In genomic region chr16:83960521-83961249, GRCh38 we compare ENCODE assay signal across 22 cellular contexts. TPM values are rescaled to one million over a fixed set of nuclear protein-coding genes. Genes with fewer than 3 reads are reported as not detected.
DNase-seq lines count a peak whose midpoint lies in the region; ATAC-seq, FAIRE-seq and TF ChIP-seq lines count a peak whose summit lies in the region.
"Had no signal": no experiment of that assay in that cellular context is flagged by ENCODE, and none has a peak within 500 bp of the region (broad histone marks: within the 10 kb centered on the region; RNA-seq: fewer than 3 reads in every experiment).

No MANE protein-coding gene starts in this region.

- ATAC-seq in right cardiac atrium (no peak), HepG2 (no peak), GM18909 (IDR thresholded peaks at IDR 0.05; ENCODE audit: poor library complexity, unreplicated experiment) (no peak), HG02763 (IDR thresholded peaks at IDR 0.05; ENCODE audit: unreplicated experiment) (no peak)

- in situ Hi-C loops in HepG2 (cut with HindIII; ENCODE audit: extremely low pct_ligation_motif_present, low pct_unique_long_range_greater_than_20kb): loop anchor here (25.0 kb wide), 1 partner anchor 227 kb away; the partner anchor contains the start of genes ADAD2 and TAF1C

- H3K79me1 ChIP-seq in neuronal stem cell (ENCODE audit: low read depth, low read length): no peaks in the 10 kb centered on the region

- TF ChIP-seq POLR2A in HepG2 (IDR thresholded peaks at IDR 0.05; ENCODE audit: insufficient read depth in 1 of 2, low read depth in 2 of 2, low read length in 2 of 2): no peak

- H3K4me3 ChIP-seq in right cardiac atrium (ENCODE audit: low read length): no peak overlapping the region
- H3K4me3 ChIP-seq in HepG2 (replicated peaks in 1 of 3; ENCODE audit: insufficient read depth in 1 of 3, low read depth in 2 of 3, low read length in 3 of 3): no peak overlapping the region
- no peak overlapping the region for H3K4me3 ChIP-seq in neuronal stem cell (ENCODE audit: low read length in 2 of 2)
- H3K4me3 ChIP-seq: GM23248 had no signal

- H2AFZ ChIP-seq in HepG2 (ENCODE audit: low read length) (no peak overlapping the region), neuronal stem cell (ENCODE audit: low read length) (no peak overlapping the region)
- H2AFZ ChIP-seq: GM23248 had no signal

- no peak overlapping the region for H3K18ac ChIP-seq in neuronal stem cell (ENCODE audit: low read length)

- intact Hi-C loops in right cardiac atrium (cut with DNase I) (no loop called here), cardiac septum (cut with DNase I) (loop anchor here (10.0 kb wide), 1 partner anchor 524 kb away; no protein-coding TSS in a partner anchor), HepG2 (cut with micrococcal nuclease; ENCODE audit: unreplicated experiment) (no loop called here)

- no peak overlapping the region for H4K91ac ChIP-seq in neuronal stem cell (ENCODE audit: low read depth, low read length, poor library complexity)

- no peak overlapping the region for H3K4ac ChIP-seq in neuronal stem cell (ENCODE audit: low read length)

- peaks cover 18% of the 10 kb centered on the region; the same call in 1 of the 2 replicates for H4K20me1 ChIP-seq in HepG2 (ENCODE audit: insufficient read depth, low read length)

- TF ChIP-seq RAD21 in HepG2 (CRISPR knock-in tag; IDR thresholded peaks at IDR 0.05): no peak

- POLR2A ChIA-PET in HepG2 (lab: Yijun Ruan, JAX): no interaction called here

- H3K9me3 ChIP-seq in right cardiac atrium (ENCODE audit: control insufficient read depth, low read length) (no peaks in the 10 kb centered on the region), HepG2 (ENCODE audit: low read length) (no peaks in the 10 kb centered on the region), neuronal stem cell (replicated peaks in 1 of 2; ENCODE audit: control insufficient read depth in 2 of 2, insufficient read depth in 1 of 2, low read depth in 1 of 2, low read length in 2 of 2) (no peaks in the 10 kb centered on the region)

- H3K36me3 ChIP-seq in HepG2 (replicated peaks in 1 of 2; ENCODE audit: control insufficient read depth in 1 of 2, insufficient read depth in 2 of 2, low read length in 2 of 2): peaks cover 55 to 90% of the 10 kb centered on the region in 2 experiments
- no peaks in the 10 kb centered on the region for H3K36me3 ChIP-seq in neuronal stem cell (replicated peaks in 1 of 2; ENCODE audit: control insufficient read depth in 2 of 2, insufficient read depth in 2 of 2, low read length in 2 of 2)

- 88% methylated on average over 29 of the region's 29 CpGs for WGBS in right cardiac atrium
- WGBS in HepG2 (ENCODE audit: low lambda C conversion rate): 96% methylated on average over 29 of the region's 29 CpGs
- no CpG with 5 or more reads among the region's 29 CpGs for WGBS in neuronal stem cell (ENCODE audit: extremely low coverage in 2 of 2, insufficient read length in 2 of 2, insufficient replicate concordance in 1 of 2), 2 donors

- TF ChIP-seq CTCF in HepG2 (CRISPR knock-in tag; IDR thresholded peaks at IDR 0.05): no peak

- no peak overlapping the region for H2BK15ac ChIP-seq in neuronal stem cell (ENCODE audit: low read length)

- H3K4me2 ChIP-seq in HepG2 (ENCODE audit: low read depth, low read length) (no peak overlapping the region), neuronal stem cell (ENCODE audit: insufficient read depth, low read length, poor library complexity, severe bottlenecking) (no peak overlapping the region)

- TF ChIP-seq EP300 in HepG2 (IDR thresholded peaks at IDR 0.05; ENCODE audit: low read depth in 2 of 2, low read length in 2 of 2): no peak
- TF ChIP-seq EP300 in HepG2 (CRISPR knock-in tag; IDR thresholded peaks at IDR 0.05; ENCODE audit: borderline replicate concordance): no peak

- H3K27ac ChIP-seq in right cardiac atrium (ENCODE audit: low read length): no peak overlapping the region
- H3K27ac ChIP-seq in HepG2 (ENCODE audit: extremely low read length, insufficient read depth, low read length): no peak overlapping the region
- H3K27ac ChIP-seq in neuronal stem cell (replicated peaks; ENCODE audit: low read length): no peak overlapping the region
- H3K27ac ChIP-seq: GM23248 had no signal

- H3K23ac ChIP-seq in neuronal stem cell (ENCODE audit: low read depth, low read length, poor library complexity): no peak overlapping the region

- H3K4me1 ChIP-seq in right cardiac atrium (ENCODE audit: control insufficient read depth, insufficient read depth, low read length): no peaks in the 10 kb centered on the region
- H3K4me1 ChIP-seq in HepG2 (ENCODE audit: insufficient read depth, low read length): peaks cover 14% of the 10 kb centered on the region; the same call in 1 of the 2 replicates
- H3K4me1 ChIP-seq in neuronal stem cell (ENCODE audit: control insufficient read depth in 2 of 2, insufficient read depth in 1 of 2, low read depth in 1 of 2, low read length in 2 of 2): no peaks in the 10 kb centered on the region

- no peak overlapping the region for H3K14ac ChIP-seq in neuronal stem cell (ENCODE audit: low read length)

- H2BK5ac ChIP-seq in neuronal stem cell (ENCODE audit: low read length): no peak overlapping the region

- H2AK5ac ChIP-seq in neuronal stem cell (ENCODE audit: low read depth, low read length): no peak overlapping the region

- BruUV-seq in HepG2 (replicated peaks; lab: Mats Ljungman, UMichigan): no TSS peak

- H2BK120ac ChIP-seq in neuronal stem cell (ENCODE audit: low read depth, low read length): no peak overlapping the region

- no peak overlapping the region for H3K9ac ChIP-seq in HepG2 (ENCODE audit: insufficient read depth, low read depth, low read length)
- no peak overlapping the region for H3K9ac ChIP-seq in neuronal stem cell (ENCODE audit: low read depth, low read length, poor library complexity)
- H3K9ac ChIP-seq: GM23248 had no signal

- H2BK12ac ChIP-seq in neuronal stem cell (ENCODE audit: low read length): peak overlapping the region; percentile 49

- H4K8ac ChIP-seq in neuronal stem cell (ENCODE audit: low read depth, low read length): no peak overlapping the region

- H3K27me3 ChIP-seq in right cardiac atrium (ENCODE audit: control insufficient read depth, insufficient read depth) (no peaks in the 10 kb centered on the region), HepG2 (ENCODE audit: control insufficient read depth in 1 of 2, insufficient read depth in 2 of 2, low read length in 2 of 2) (no peaks in the 10 kb centered on the region), neuronal stem cell (ENCODE audit: control insufficient read depth in 3 of 3, insufficient read depth in 3 of 3, low read depth in 1 of 3, low read length in 3 of 3) (no peaks in the 10 kb centered on the region)

- CTCF ChIA-PET in HepG2 (lab: Yijun Ruan, JAX; ENCODE audit: low intra/inter-chr PET ratio, low total read pairs): no interaction called here

- DNase-seq in right cardiac atrium: peak in 2 of 3 donors; percentile 43 to 49
- DNase-seq in cardiac septum (ENCODE audit: low spot score): no peak
- no peak for DNase-seq in HepG2 (ENCODE audit: low spot score)
- no peak for DNase-seq in neuronal stem cell (ENCODE audit: low spot score)
- DNase-seq in NCI-H187 treated with DMSO at 0.1 percent for 48 hours (lab: John Stamatoyannopoulos, UW): no peak
- DNase-seq: C1 segment of cervical spinal cord; Calu3; CD4-positive, alpha-beta memory T cell; COR-L47; DMS53; DMS79 treated with DMSO at 0.1 percent for 48 hours; GF-D8; GM23248; H7; HCEC 1CT had no signal

- H3K79me2 ChIP-seq in HepG2 (ENCODE audit: insufficient read depth, low read length): peaks cover 4% of the 10 kb centered on the region

- no peak for FAIRE-seq in HepG2 (lab: Jason Lieb, UNC)
- FAIRE-seq: GM12891, GM18507, GM19239, H1 had no signal

RNA-seq across cellular contexts. Expression of gene NECAB2, which starts 7.4 kb away (rescaled TPM):
- total RNA-seq in right cardiac atrium: 1 to 10 TPM in 2 of 4 donors, under 1 TPM in 2; 0.28 to 1.8 (median 1.4) TPM
- polyA plus RNA-seq in right cardiac atrium: 1.7 TPM
- 2.5 TPM for total RNA-seq in cardiac septum
- 0.49 TPM in 1 of 2 replicates, not detected in the other for total RNA-seq in HepG2 (2016; rRNA removed; fragmentation: Illumina TruSeq; extraction: Trizol)
- not detected in 2 replicates for total RNA-seq in HepG2 (2016; cell fraction: cytosol; rRNA removed; fragmentation: Illumina TruSeq; extraction: Trizol; ENCODE audit: low read depth)
- not detected in 2 replicates for total RNA-seq in HepG2 (2016; cell fraction: insoluble cytoplasmic fraction; rRNA removed; fragmentation: Illumina TruSeq; extraction: Trizol)
- total RNA-seq in HepG2 (2016; cell fraction: membrane; rRNA removed; fragmentation: Illumina TruSeq; extraction: Trizol): not detected in 2 replicates
- not detected in 2 replicates for total RNA-seq in HepG2 (2016; cell fraction: nucleus; rRNA removed; fragmentation: Illumina TruSeq; extraction: Trizol)
- 0.21 TPM in 1 of 2 replicates, not detected in the other for polyA plus RNA-seq in HepG2 (2011; rRNA removed)
- 0.05 TPM in 1 of 2 replicates, not detected in the other for polyA plus RNA-seq in HepG2 (2011; cell fraction: cytosol; rRNA removed)
- polyA plus RNA-seq in HepG2 (2011; cell fraction: nucleus; rRNA removed): 0.77 and 1.2 TPM in 2 replicates
- polyA plus RNA-seq in HepG2 (2012): not detected in 2 replicates
- polyA plus RNA-seq in HepG2 (2016; cell fraction: cytosol; fragmentation: Illumina TruSeq; extraction: Trizol; ENCODE audit: low read depth): not detected in 2 replicates
- not detected in 2 replicates for polyA plus RNA-seq in HepG2 (2016; cell fraction: insoluble cytoplasmic fraction; fragmentation: Illumina TruSeq; extraction: Trizol; ENCODE audit: low read depth)
- not detected in 2 replicates for polyA plus RNA-seq in HepG2 (2016; cell fraction: membrane; fragmentation: Illumina TruSeq; extraction: Trizol; ENCODE audit: low read depth)
- polyA plus RNA-seq in HepG2 (2016; cell fraction: nucleus; fragmentation: Illumina TruSeq; extraction: Trizol; ENCODE audit: insufficient read depth, low read depth): not detected in 2 replicates
- polyA minus RNA-seq in HepG2 (2011; rRNA and poly(A)+ RNA removed; ENCODE audit: low replicate concordance): 0.21 TPM in 1 of 2 replicates, not detected in the other
- polyA minus RNA-seq in HepG2 (2011; cell fraction: cytosol; rRNA and poly(A)+ RNA removed): not detected in 2 replicates
- 0.62 TPM in 1 of 2 replicates, not detected in the other for polyA minus RNA-seq in HepG2 (2011; cell fraction: nucleus; rRNA and poly(A)+ RNA removed)
- 23.1 TPM for polyA plus RNA-seq in neuronal stem cell (2013, experiment 1 of 2)
- 20.8 TPM for polyA plus RNA-seq in neuronal stem cell (2013, experiment 2 of 2)
- total RNA-seq: CD4-positive, alpha-beta memory T cell; Daoy; GM23248 had no signal
- polyA plus RNA-seq: CD4-positive, alpha-beta memory T cell had no signal

RNA-seq across cellular contexts. Expression of gene OSGIN1, which starts 7.6 kb away (rescaled TPM):
- total RNA-seq in right cardiac atrium: 1 to 10 TPM; 2.4 to 6.8 (median 3.8) TPM
- 3.6 TPM for polyA plus RNA-seq in right cardiac atrium
- total RNA-seq in cardiac septum: 12.6 TPM
- total RNA-seq in HepG2 (2016; rRNA removed; fragmentation: Illumina TruSeq; extraction: Trizol): 18.1 and 27.1 TPM in 2 replicates
- total RNA-seq in HepG2 (2016; cell fraction: cytosol; rRNA removed; fragmentation: Illumina TruSeq; extraction: Trizol; ENCODE audit: low read depth): 11.4 and 11.5 TPM in 2 replicates
- 18.2 and 24.7 TPM in 2 replicates for total RNA-seq in HepG2 (2016; cell fraction: insoluble cytoplasmic fraction; rRNA removed; fragmentation: Illumina TruSeq; extraction: Trizol)
- 21.9 and 22.1 TPM in 2 replicates for total RNA-seq in HepG2 (2016; cell fraction: membrane; rRNA removed; fragmentation: Illumina TruSeq; extraction: Trizol)
- 32.7 and 36.4 TPM in 2 replicates for total RNA-seq in HepG2 (2016; cell fraction: nucleus; rRNA removed; fragmentation: Illumina TruSeq; extraction: Trizol)
- 20.5 and 26.5 TPM in 2 replicates for polyA plus RNA-seq in HepG2 (2011; rRNA removed)
- polyA plus RNA-seq in HepG2 (2011; cell fraction: cytosol; rRNA removed): 14.6 and 23.2 TPM in 2 replicates
- polyA plus RNA-seq in HepG2 (2011; cell fraction: nucleus; rRNA removed): 50.0 and 59.1 TPM in 2 replicates
- 20.8 and 24.1 TPM in 2 replicates for polyA plus RNA-seq in HepG2 (2012)
- 5.0 and 5.2 TPM in 2 replicates for polyA plus RNA-seq in HepG2 (2016; cell fraction: cytosol; fragmentation: Illumina TruSeq; extraction: Trizol; ENCODE audit: low read depth)
- polyA plus RNA-seq in HepG2 (2016; cell fraction: insoluble cytoplasmic fraction; fragmentation: Illumina TruSeq; extraction: Trizol; ENCODE audit: low read depth): 24.2 and 30.6 TPM in 2 replicates
- polyA plus RNA-seq in HepG2 (2016; cell fraction: membrane; fragmentation: Illumina TruSeq; extraction: Trizol; ENCODE audit: low read depth): 6.9 and 8.0 TPM in 2 replicates
- 47.7 and 49.4 TPM in 2 replicates for polyA plus RNA-seq in HepG2 (2016; cell fraction: nucleus; fragmentation: Illumina TruSeq; extraction: Trizol; ENCODE audit: insufficient read depth, low read depth)
- 5.0 and 29.3 TPM in 2 replicates for polyA minus RNA-seq in HepG2 (2011; rRNA and poly(A)+ RNA removed; ENCODE audit: low replicate concordance)
- polyA minus RNA-seq in HepG2 (2011; cell fraction: cytosol; rRNA and poly(A)+ RNA removed): 11.4 and 16.2 TPM in 2 replicates
- 49.3 and 51.1 TPM in 2 replicates for polyA minus RNA-seq in HepG2 (2011; cell fraction: nucleus; rRNA and poly(A)+ RNA removed)
- polyA plus RNA-seq in neuronal stem cell (2013, experiment 1 of 2): 0.20 TPM
- 0.25 TPM for polyA plus RNA-seq in neuronal stem cell (2013, experiment 2 of 2)

Comparison
In these comparisons a context has a peak if more than half of its experiments do, and no peak if none do; other contexts are left out.
1. DNase-seq: peak in right cardiac atrium (2 of 3); none in cardiac septum (single experiment), HepG2 (single experiment), neuronal stem cell (single experiment) and NCI-H187 treated with DMSO at 0.1 percent for 48 hours (single experiment).